Comparison of ENCODE assay signal across 10 cellular contexts in the genomic region with DNA sequence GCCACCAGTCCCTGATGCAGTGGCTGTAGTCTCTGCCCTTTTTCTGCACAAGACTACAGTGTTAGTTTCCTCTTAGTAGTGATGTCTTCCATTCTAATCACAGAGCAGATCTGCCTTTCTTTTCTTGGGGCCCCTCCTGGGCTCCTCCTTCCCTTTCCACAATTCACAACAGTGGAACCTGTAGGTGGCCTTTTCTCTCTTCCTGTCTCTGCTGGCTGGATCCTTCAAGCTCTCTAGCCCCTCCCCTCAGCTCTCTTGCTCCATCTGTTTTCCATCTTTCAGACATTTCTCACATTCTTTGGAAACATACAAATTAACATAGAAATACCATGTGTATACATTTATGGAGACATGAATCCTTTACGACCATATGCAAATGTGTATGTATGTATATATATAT. TPM values are rescaled to one million over a fixed set of nuclear protein-coding genes. Genes with fewer than 3 reads are reported as not detected.
DNase-seq lines count a peak whose midpoint lies in the region; TF ChIP-seq lines count a peak whose summit lies in the region.
"Had no signal": no experiment of that assay in that cellular context is flagged by ENCODE, and none has a peak within 500 bp of the region (broad histone marks: within the 10 kb centered on the region; RNA-seq: fewer than 3 reads in every experiment).

No MANE protein-coding gene starts in this region.

- H3K4me3 ChIP-seq in fibroblast of villous mesenchyme (ENCODE audit: low read depth, low read length), result peak overlapping the region; percentile 38

- TF ChIP-seq CTCF in fibroblast of villous mesenchyme (IDR thresholded peaks at IDR 0.05; ENCODE audit: insufficient read depth, low read depth, low read length) (no peak), progenitor cell of endocrine pancreas (IDR thresholded peaks at IDR 0.05; ENCODE audit: unreplicated experiment) (no peak)

- no peaks in the 10 kb centered on the region for H3K27me3 Mint-ChIP-seq in progenitor cell of endocrine pancreas

- H3K36me3 Mint-ChIP-seq in progenitor cell of endocrine pancreas (ENCODE audit: insufficient read depth), result peaks cover 9% of the 10 kb centered on the region

- H3K4me1 Mint-ChIP-seq in progenitor cell of endocrine pancreas (ENCODE audit: low read depth), result peaks cover 3% of the 10 kb centered on the region

- peaks cover 18% of the 10 kb centered on the region for H3K9me3 Mint-ChIP-seq in progenitor cell of endocrine pancreas (ENCODE audit: low read depth)

- DNase-seq in ELR (ENCODE audit: low read depth) (peak; percentile 4), SK-N-DZ (ENCODE audit: low spot score) (peak; percentile 22), fibroblast of villous mesenchyme (ENCODE audit: low read depth) (peak; percentile 15), progenitor cell of endocrine pancreas (ENCODE audit: low spot score, unreplicated experiment) (no peak), glomerular visceral epithelial cell (ENCODE audit: extremely low spot score) (no peak), mucosa of gallbladder (ENCODE audit: low spot score) (no peak), dedifferentiated amniotic fluid mesenchymal stem cell (ENCODE audit: extremely low spot score) (no peak)
- DNase-seq in activated CD4-positive, alpha-beta T cell treated with anti-CD3 and anti-CD28 coated beads, Interleukin-2, amount 50 U/mL, for 48 hours, result no peak
- DNase-seq: activated T-cell treated with anti-CD3 and anti-CD28 coated beads for 4 hours, DND-41 had no signal

- H3K27ac Mint-ChIP-seq in progenitor cell of endocrine pancreas, result peak overlapping the region; percentile 63

- peak overlapping the region; percentile 66 for H3K4me3 Mint-ChIP-seq in progenitor cell of endocrine pancreas (ENCODE audit: low read depth)

RNA-seq across cellular contexts. Expression of a gene that starts 0.3 kb away (rescaled TPM):
- 0.39 and 0.77 TPM in 2 replicates for polyA plus RNA-seq in SK-N-DZ (2014; cell fraction: cytosol; rRNA removed)
- 1.6 and 2.0 TPM in 2 replicates for polyA plus RNA-seq in SK-N-DZ (2014; cell fraction: nucleus; rRNA removed)
- total RNA-seq in fibroblast of villous mesenchyme (1.3 and 1.7 TPM in 2 replicates), progenitor cell of endocrine pancreas (1.8 and 2.2 TPM in 2 replicates), mucosa of gallbladder (1.2 TPM)

RNA-seq across cellular contexts. Expression of a gene that starts 16.1 kb away (rescaled TPM):
- 16.8 and 20.8 TPM in 2 replicates for polyA plus RNA-seq in SK-N-DZ (2014; cell fraction: cytosol; rRNA removed)
- polyA plus RNA-seq in SK-N-DZ (2014; cell fraction: nucleus; rRNA removed), result 21.2 and 41.5 TPM in 2 replicates
- total RNA-seq in fibroblast of villous mesenchyme (6.1 and 7.8 TPM in 2 replicates), progenitor cell of endocrine pancreas (19.6 and 20.3 TPM in 2 replicates), mucosa of gallbladder (10.2 TPM)

Comparison
In these comparisons a context has a peak if more than half of its experiments do, and no peak if none do; other contexts are left out.
1. DNase-seq: peak in ELR (single experiment), SK-N-DZ (single experiment) and fibroblast of villous mesenchyme (single experiment); none in progenitor cell of endocrine pancreas (single experiment), glomerular visceral epithelial cell (single experiment), mucosa of gallbladder (single experiment), activated CD4-positive, alpha-beta T cell treated with anti-CD3 and anti-CD28 coated beads, Interleukin-2, amount 50 U/mL, for 48 hours (0 of 2) and dedifferentiated amniotic fluid mesenchymal stem cell (single experiment).